In the genomic region with DNA sequence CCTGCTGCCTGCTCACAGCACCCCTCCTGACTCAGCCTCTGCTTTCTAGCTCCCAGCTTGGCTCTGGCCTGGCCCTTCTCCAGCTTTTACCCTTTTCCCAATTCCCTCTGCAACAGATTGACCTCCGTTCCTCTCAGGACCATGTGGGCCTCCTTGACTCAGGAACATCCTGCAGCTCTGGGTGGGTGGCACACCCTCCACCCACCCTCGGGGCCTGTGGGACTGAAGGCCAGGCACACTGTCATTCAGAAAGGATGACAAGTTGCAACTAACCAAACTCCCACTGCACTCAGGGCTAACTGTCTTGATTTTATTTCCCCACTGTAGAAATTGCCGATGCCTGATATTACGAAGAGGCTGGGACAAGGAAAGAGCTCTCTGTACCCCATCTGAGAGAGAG, we compare ENCODE assay signal across 15 cellular contexts. TPM values are rescaled to one million over a fixed set of nuclear protein-coding genes. Genes with fewer than 3 reads are reported as not detected.
DNase-seq lines count a peak whose midpoint lies in the region; ATAC-seq and TF ChIP-seq lines count a peak whose summit lies in the region.
"Had no signal": no experiment of that assay in that cellular context is flagged by ENCODE, and none has a peak within 500 bp of the region (broad histone marks: within the 10 kb centered on the region; RNA-seq: fewer than 3 reads in every experiment).

No MANE protein-coding gene starts in this region.

- H2BK20ac ChIP-seq in H9 (ENCODE audit: low read depth, low read length, poor library complexity, severe bottlenecking): no peak overlapping the region

- H3K27me3 Mint-ChIP-seq in H9 (ENCODE audit: low read depth) (no peaks in the 10 kb centered on the region; the same call in 1 of the 2 replicates), glutamatergic neuron (ENCODE audit: unreplicated experiment) (peaks cover 1% of the 10 kb centered on the region)
- no peaks in the 10 kb centered on the region for H3K27me3 Mint-ChIP-seq in activated T-helper 17 cell treated with anti-CD3 and anti-CD28 coated beads, Interleukin-2, amount 50 U/mL, for 72 hours
- H3K27me3 Mint-ChIP-seq: CD8-positive, alpha-beta memory T cell had no signal

- H3K23ac ChIP-seq in H9 (ENCODE audit: insufficient read length, low read depth, low read length): no peak overlapping the region

- H2AFZ ChIP-seq in H9 (ENCODE audit: low read length): no peak overlapping the region
- H2AFZ ChIP-seq: GM23338 had no signal

- H3K9me3 ChIP-seq in H9 (ENCODE audit: control insufficient read depth, low read depth, low read length) (no peaks in the 10 kb centered on the region), Peyer's patch (no peaks in the 10 kb centered on the region)
- H3K9me3 ChIP-seq: BLaER1, Caco-2 had no signal

- no peaks in the 10 kb centered on the region for H3K23me2 ChIP-seq in H9 (ENCODE audit: insufficient read length, low read depth, low read length, poor library complexity, severe bottlenecking)

- no peak overlapping the region for H3K4me2 ChIP-seq in H9 (ENCODE audit: insufficient read depth, insufficient read length, low read length)
- H3K4me2 ChIP-seq: BLaER1, GM23338 had no signal

- no peaks in the 10 kb centered on the region for H3K36me3 ChIP-seq in Peyer's patch
- H3K36me3 ChIP-seq: BLaER1 had no signal

- H2AK5ac ChIP-seq in H9 (ENCODE audit: insufficient read length, low read length): no peak overlapping the region

- no peak overlapping the region for H3T11ph ChIP-seq in H9 (ENCODE audit: low read length)

- H3K79me1 ChIP-seq in H9 (ENCODE audit: insufficient read depth, low read depth, low read length, poor library complexity, severe bottlenecking): no peaks in the 10 kb centered on the region

- H3K36me3 Mint-ChIP-seq in H9 (ENCODE audit: insufficient read depth in 1 of 3, low read depth in 3 of 3) (no peaks in the 10 kb centered on the region), glutamatergic neuron (ENCODE audit: unreplicated experiment) (no peaks in the 10 kb centered on the region)
- H3K36me3 Mint-ChIP-seq in activated T-helper 17 cell treated with anti-CD3 and anti-CD28 coated beads, Interleukin-2, amount 50 U/mL, for 72 hours (ENCODE audit: low read depth): peaks cover 16% of the 10 kb centered on the region

- H4K91ac ChIP-seq in H9 (ENCODE audit: insufficient read length, low read depth, low read length): no peak overlapping the region

- no peak overlapping the region for H2BK5ac ChIP-seq in H9 (ENCODE audit: insufficient read length, low read length)

- no peak overlapping the region for H2BK120ac ChIP-seq in H9 (ENCODE audit: low read depth, low read length, poor library complexity, severe bottlenecking)

- H3K27ac Mint-ChIP-seq in H9 (peak overlapping the region in 2 of 3 experiments; percentile 66 to 81; a peak in 3 of 7 replicates), glutamatergic neuron (ENCODE audit: unreplicated experiment) (peak overlapping the region; percentile 44)
- peak overlapping the region; percentile 9 for H3K27ac Mint-ChIP-seq in activated T-helper 17 cell treated with anti-CD3 and anti-CD28 coated beads, Interleukin-2, amount 50 U/mL, for 72 hours
- H3K27ac Mint-ChIP-seq: GM23338 had no signal

- H3K18ac ChIP-seq in H9 (ENCODE audit: insufficient read length, low read depth, low read length): no peak overlapping the region

- H3K27me3 ChIP-seq in H9 (ENCODE audit: insufficient read depth, low read length) (no peaks in the 10 kb centered on the region), Peyer's patch (no peaks in the 10 kb centered on the region)
- H3K27me3 ChIP-seq: BLaER1 had no signal

- no peaks in the 10 kb centered on the region for H3K79me2 ChIP-seq in H9 (ENCODE audit: insufficient read depth, low read length)

- H3K9me3 Mint-ChIP-seq in H9 (no peaks in the 10 kb centered on the region), glutamatergic neuron (ENCODE audit: unreplicated experiment) (peaks cover 3% of the 10 kb centered on the region)
- no peaks in the 10 kb centered on the region for H3K9me3 Mint-ChIP-seq in activated T-helper 17 cell treated with anti-CD3 and anti-CD28 coated beads, Interleukin-2, amount 50 U/mL, for 72 hours
- H3K9me3 Mint-ChIP-seq: CD8-positive, alpha-beta memory T cell; GM23338 had no signal

- no peak overlapping the region for H3K56ac ChIP-seq in H9 (ENCODE audit: insufficient read length, low read depth, low read length)

- no peak overlapping the region for H3K4me3 ChIP-seq in Peyer's patch
- H3K4me3 ChIP-seq: BLaER1, GM23338 had no signal

- H3K4me1 ChIP-seq in H9 (ENCODE audit: insufficient read depth, low read length): peaks cover 2% of the 10 kb centered on the region; the same call in 1 of the 2 replicates
- no peaks in the 10 kb centered on the region for H3K4me1 ChIP-seq in Peyer's patch
- H3K4me1 ChIP-seq: BLaER1 had no signal

- H3K14ac ChIP-seq in H9 (ENCODE audit: insufficient read depth, low read length): no peak overlapping the region

- no peak overlapping the region for H3K4ac ChIP-seq in H9 (ENCODE audit: low read depth, low read length)

- no peak overlapping the region for H3K9ac ChIP-seq in H9 (ENCODE audit: extremely low read depth, insufficient read length, low read length)
- H3K9ac ChIP-seq: BLaER1 had no signal

- H2BK12ac ChIP-seq in H9 (ENCODE audit: insufficient read length, low read depth, low read length): no peak overlapping the region

- H3K4me1 Mint-ChIP-seq in H9 (peaks cover 11 to 12% of the 10 kb centered on the region in 2 experiments), glutamatergic neuron (ENCODE audit: low read depth, unreplicated experiment) (peaks cover 6% of the 10 kb centered on the region)
- no peaks in the 10 kb centered on the region for H3K4me1 Mint-ChIP-seq in activated T-helper 17 cell treated with anti-CD3 and anti-CD28 coated beads, Interleukin-2, amount 50 U/mL, for 72 hours
- H3K4me1 Mint-ChIP-seq: CD8-positive, alpha-beta memory T cell had no signal

- H3K27ac ChIP-seq in H9 (ENCODE audit: insufficient read length, low read depth, low read length) (no peak overlapping the region), Peyer's patch (no peak overlapping the region)
- H3K27ac ChIP-seq: BLaER1 had no signal

- H4K5ac ChIP-seq in H9 (ENCODE audit: insufficient read length, low read depth, low read length): no peak overlapping the region

- no peak overlapping the region for H3K4me3 Mint-ChIP-seq in H9
- H3K4me3 Mint-ChIP-seq in activated T-helper 17 cell treated with anti-CD3 and anti-CD28 coated beads, Interleukin-2, amount 50 U/mL, for 72 hours: no peak overlapping the region
- no peak overlapping the region for H3K4me3 Mint-ChIP-seq in glutamatergic neuron (ENCODE audit: unreplicated experiment)
- H3K4me3 Mint-ChIP-seq: CD8-positive, alpha-beta memory T cell; GM23338 had no signal

- TF ChIP-seq POLR2A in Peyer's patch (IDR thresholded peaks at IDR 0.05): no peak

- no peaks in the 10 kb centered on the region for H4K20me1 ChIP-seq in H9 (ENCODE audit: control insufficient read depth, insufficient read depth, insufficient read length)
- H4K20me1 ChIP-seq: BLaER1 had no signal

- peak; percentile 40 for DNase-seq in NCI-H1694 treated with DMSO at 0.1 percent for 48 hours (lab: John Stamatoyannopoulos, UW)
- no peak for DNase-seq in NCI-H1694 (lab: John Stamatoyannopoulos, UW)
- no peak for DNase-seq in H9
- DNase-seq in glutamatergic neuron: no peak
- DNase-seq in Peyer's patch: no peak
- DNase-seq: 8988T; AML-193; Caco-2; CD8-positive, alpha-beta memory T cell; DMS79; H7 had no signal

- no peak overlapping the region for H2BK15ac ChIP-seq in H9 (ENCODE audit: low read depth, low read length)

- WGBS in H9 (ENCODE audit: extremely low coverage, insufficient read length, low lambda C conversion rate): no CpG with 5 or more reads among the region's 4 CpGs

- TF ChIP-seq CTCF in H9 (conservative IDR thresholded peaks at IDR 0.05) (no peak), glutamatergic neuron (IDR thresholded peaks at IDR 0.05; ENCODE audit: partially characterized antibody, unreplicated experiment) (no peak), Peyer's patch (IDR thresholded peaks at IDR 0.05) (no peak)

- no peak for ATAC-seq in activated T-helper 17 cell treated with anti-CD3 and anti-CD28 coated beads, Interleukin-2, amount 50 U/mL, for 72 hours (replicated peaks)
- ATAC-seq in HG02840 (IDR thresholded peaks at IDR 0.05; ENCODE audit: low FRiP score, unreplicated experiment): no peak
- ATAC-seq: GM23338 had no signal

- no peak overlapping the region for H4K8ac ChIP-seq in H9 (replicated peaks; ENCODE audit: insufficient read length, low read depth, low read length)

RNA-seq across cellular contexts. Expression of gene HELB, which starts 59.4 kb away (rescaled TPM):
- total RNA-seq in H9 (2021): 10.2 and 10.7 TPM in 2 replicates
- 10 to 100 TPM; 21.9 to 40.1 TPM for total RNA-seq in activated T-helper 17 cell treated with anti-CD3 and anti-CD28 coated beads, Interleukin-2, amount 50 U/mL, for 72 hours
- total RNA-seq in glutamatergic neuron (ENCODE audit: unreplicated experiment): 8.9 TPM
- 10 to 100 TPM in 2 of 4 donors, 1 to 10 TPM in 2; 6.1 to 19.8 (median 8.3) TPM for total RNA-seq in Peyer's patch

Comparison
In these comparisons a context has a peak if more than half of its experiments do, and no peak if none do; other contexts are left out.
1. H3K27ac Mint-ChIP-seq: peak in every context shown above with its lines; median percentile 74 in H9; 44 in glutamatergic neuron; 9 in activated T-helper 17 cell treated with anti-CD3 and anti-CD28 coated beads, Interleukin-2, amount 50 U/mL, for 72 hours.